Comparison of ENCODE assay signal across 1 cellular context in genomic region chr16:84137287-84137686, GRCh38.
A peak's percentile ranks its signal among the peaks of the same experiment; 100 is the strongest.
TF ChIP-seq lines count a peak whose summit lies in the region.

No MANE protein-coding gene starts in this region.

TF ChIP-seq in HepG2, 621 proteins besides CTCF, POLR2A, EP300 and RAD21:
- 0 out of 2 replicates have a peak, but pooled peaks have one; percentile 18 for TF ChIP-seq ZFP91 (CRISPR knock-in tag; IDR thresholded peaks at IDR 0.05; ENCODE audit: borderline replicate concordance)
- TF ChIP-seq ZNF75D (CRISPR knock-in tag; IDR thresholded peaks at IDR 0.05; ENCODE audit: borderline replicate concordance) = 0 out of 2 replicates have a peak, but pooled peaks have one; percentile 47
- TF ChIP-seq ZKSCAN5 (CRISPR knock-in tag; IDR thresholded peaks at IDR 0.05) = no peak
